8 cellular contexts compared by ENCODE assay signal in genomic region chrX:107718156-107718621, GRCh38. TPM values are rescaled to one million over a fixed set of nuclear protein-coding genes. Genes with fewer than 3 reads are reported as not detected.
DNase-seq lines count a peak whose midpoint lies in the region; ATAC-seq and TF ChIP-seq lines count a peak whose summit lies in the region.

No MANE protein-coding gene starts in this region.

- H3K4me1 ChIP-seq in iPS-18a (ENCODE audit: control insufficient read depth, low read depth, low read length) = peaks cover 19% of the 10 kb centered on the region
- H3K4me1 ChIP-seq in smooth muscle cell (ENCODE audit: low read depth) = no peaks in the 10 kb centered on the region

- peak; percentile 54 for TF ChIP-seq CTCF in GM12864 (IDR thresholded peaks at IDR 0.05; ENCODE audit: low read depth, low read length, missing control alignments)
- peak; percentile 69 for TF ChIP-seq CTCF in astrocyte of the spinal cord (IDR thresholded peaks at IDR 0.05; ENCODE audit: low read depth, low read length)
- peak; percentile 88 for TF ChIP-seq CTCF in smooth muscle cell (IDR thresholded peaks at IDR 0.05; ENCODE audit: borderline replicate concordance, insufficient read depth, poor library complexity, severe bottlenecking)

- H3K27ac ChIP-seq in iPS-18a (ENCODE audit: low read length) = peak overlapping the region; percentile 66
- no peak overlapping the region for H3K27ac ChIP-seq in smooth muscle cell (ENCODE audit: low read depth)

- peaks cover 22% of the 10 kb centered on the region for H3K79me2 ChIP-seq in smooth muscle cell (ENCODE audit: low read depth)

- ATAC-seq in HG02588 (IDR thresholded peaks at IDR 0.05; ENCODE audit: unreplicated experiment) (no peak), HG03520 (IDR thresholded peaks at IDR 0.05; ENCODE audit: unreplicated experiment) (no peak)

- H2AFZ ChIP-seq in smooth muscle cell (ENCODE audit: low read depth) = peak overlapping the region; percentile 31

- peak overlapping the region; percentile 95 for H3K4me3 Mint-ChIP-seq in T-helper 1 cell treated with Interleukin-12 subunit alpha and Interleukin-12 subunit beta and Interleukin-4 antibody, amounts not matched to agents 30 μg/mL and 1 μg/mL, for 36 hours

- H3K36me3 ChIP-seq in iPS-18a (ENCODE audit: control insufficient read depth, low read depth, low read length) = peaks cover 3% of the 10 kb centered on the region
- no peaks in the 10 kb centered on the region for H3K36me3 ChIP-seq in smooth muscle cell (ENCODE audit: low read depth)

- H3K9me3 Mint-ChIP-seq in T-helper 1 cell treated with Interleukin-12 subunit alpha and Interleukin-12 subunit beta and Interleukin-4 antibody, amounts not matched to agents 30 μg/mL and 1 μg/mL, for 36 hours = no peaks in the 10 kb centered on the region

- H3K27ac Mint-ChIP-seq in T-helper 1 cell treated with Interleukin-12 subunit alpha and Interleukin-12 subunit beta and Interleukin-4 antibody, amounts not matched to agents 30 μg/mL and 1 μg/mL, for 36 hours = peak overlapping the region; percentile 90

- H3K4me1 Mint-ChIP-seq in T-helper 1 cell treated with Interleukin-12 subunit alpha and Interleukin-12 subunit beta and Interleukin-4 antibody, amounts not matched to agents 30 μg/mL and 1 μg/mL, for 36 hours (ENCODE audit: low read depth) = peaks cover 31% of the 10 kb centered on the region

- H3K9me3 ChIP-seq in iPS-18a (ENCODE audit: control insufficient read depth, low read depth, low read length) (no peaks in the 10 kb centered on the region), smooth muscle cell (replicated peaks; ENCODE audit: low read depth) (no peaks in the 10 kb centered on the region)

- in situ Hi-C loops in astrocyte of the spinal cord (cut with HindIII; ENCODE audit: low sequenced_read_pairs) = no loop called here

- no peak overlapping the region for H3K4me3 ChIP-seq in GM12864 (ENCODE audit: low read depth, low read length)
- no peak overlapping the region for H3K4me3 ChIP-seq in astrocyte of the spinal cord (ENCODE audit: low read depth, low read length)
- no peak overlapping the region for H3K4me3 ChIP-seq in iPS-18a (ENCODE audit: low read length)
- no peak overlapping the region for H3K4me3 ChIP-seq in smooth muscle cell

- H3K27me3 ChIP-seq in iPS-18a (ENCODE audit: control insufficient read depth, insufficient read depth, low read length) (peaks cover 26% of the 10 kb centered on the region), smooth muscle cell (ENCODE audit: low read depth) (no peaks in the 10 kb centered on the region)

- peaks cover 27% of the 10 kb centered on the region for H4K20me1 ChIP-seq in smooth muscle cell (ENCODE audit: low read depth)

- peaks cover 19% of the 10 kb centered on the region for H3K36me3 Mint-ChIP-seq in T-helper 1 cell treated with Interleukin-12 subunit alpha and Interleukin-12 subunit beta and Interleukin-4 antibody, amounts not matched to agents 30 μg/mL and 1 μg/mL, for 36 hours (ENCODE audit: low read depth)

- no peak overlapping the region for H3K4me2 ChIP-seq in smooth muscle cell

- H3K27me3 Mint-ChIP-seq in T-helper 1 cell treated with Interleukin-12 subunit alpha and Interleukin-12 subunit beta and Interleukin-4 antibody, amounts not matched to agents 30 μg/mL and 1 μg/mL, for 36 hours (ENCODE audit: low read depth) = no peaks in the 10 kb centered on the region

- H3F3A ChIP-seq in smooth muscle cell (ENCODE audit: low read depth) = peaks cover 22% of the 10 kb centered on the region

- 45% methylated on average over 3 of the region's 3 CpGs for WGBS in smooth muscle cell (ENCODE audit: low lambda C conversion rate)

- no peak for DNase-seq in GM12864 (ENCODE audit: low read depth)
- DNase-seq in NCI-H1048 (lab: John Stamatoyannopoulos, UW) = peak; percentile 65
- DNase-seq in astrocyte of the spinal cord (ENCODE audit: low read depth, low spot score) = peak; percentile 84
- DNase-seq in smooth muscle cell (lab: John Stamatoyannopoulos, UW; ENCODE audit: unreplicated experiment) = peak; percentile 30

- peak overlapping the region; percentile 60 for H3K9ac ChIP-seq in iPS-18a (ENCODE audit: low read length)
- no peak overlapping the region for H3K9ac ChIP-seq in smooth muscle cell (ENCODE audit: low read depth)

RNA-seq across cellular contexts. Expression of gene TSC22D3, which starts 57.4 kb away (rescaled TPM):
- total RNA-seq in smooth muscle cell = 144 and 163 TPM in 2 replicates
- 202 and 271 TPM in 2 replicates for polyA plus RNA-seq in smooth muscle cell

RNA-seq across cellular contexts. Expression of gene NCBP2L, which starts 59.3 kb away (rescaled TPM):
- not detected in 2 replicates for total RNA-seq in smooth muscle cell
- not detected in 2 replicates for polyA plus RNA-seq in smooth muscle cell
